ENCODE assay signal across 9 cellular contexts in genomic region chr2:98505991-98506664, GRCh38.
DNase-seq lines count a peak whose midpoint lies in the region; ATAC-seq, FAIRE-seq and TF ChIP-seq lines count a peak whose summit lies in the region.
"Had no signal": no experiment of that assay in that cellular context is flagged by ENCODE, and none has a peak within 500 bp of the region (broad histone marks: within the 10 kb centered on the region; RNA-seq: fewer than 3 reads in every experiment).

No MANE protein-coding gene starts in this region.

- no peak for FAIRE-seq in HTR-8/SVneo (lab: Jason Lieb, UNC)

- ATAC-seq in T-cell (replicated peaks in 1 of 4), result no peak
- ATAC-seq in HG02852 (IDR thresholded peaks at IDR 0.05; ENCODE audit: unreplicated experiment), result no peak

- H3K4me3 Mint-ChIP-seq in T-cell, result peak overlapping the region in 1 of 3 donors; percentile 37

- POLR2A ChIA-PET in T-cell (lab: Charles Lee), result no interaction called here

- peaks cover 91 to 98% (median 96%) of the 10 kb centered on the region in 3 donors for H3K4me1 Mint-ChIP-seq in T-cell

- no peaks in the 10 kb centered on the region for H3K9me3 ChIP-seq in spleen

- TF ChIP-seq POLR2A in spleen (IDR thresholded peaks at IDR 0.05), result no peak

- DNase-seq in HL-60 (ENCODE audit: low read depth in 1 of 2, low spot score in 1 of 2), result peak in 1 of 2 experiments; percentile 37
- DNase-seq in T-cell, result no peak
- DNase-seq in fibroblast of mammary gland (ENCODE audit: low read depth), result peak; percentile 47
- peak; percentile 53 for DNase-seq in spleen
- DNase-seq in HTR-8/SVneo (ENCODE audit: insufficient read length, low spot score), result no peak
- DNase-seq in NCI-H345 (lab: John Stamatoyannopoulos, UW), result no peak
- DNase-seq: dermis blood vessel endothelial cell, NCI-H1694 treated with DMSO at 0.1 percent for 48 hours had no signal

- intact Hi-C loops in spleen (cut with DNase I; ENCODE audit: low total_unique reads), result no loop called here

- no peaks in the 10 kb centered on the region for H3K27me3 Mint-ChIP-seq in T-cell

- H3K36me3 ChIP-seq in spleen, result peaks cover 0 to 9% (median 0%) of the 10 kb centered on the region in 6 donors

- TF ChIP-seq CTCF in HL-60 (IDR thresholded peaks at IDR 0.05; ENCODE audit: insufficient read depth, low read length) (no peak), fibroblast of mammary gland (conservative IDR thresholded peaks at IDR 0.05; ENCODE audit: control insufficient read depth, insufficient read depth, low read depth, low read length) (no peak), spleen (IDR thresholded peaks at IDR 0.05 in 8 of 11, conservative IDR thresholded peaks at IDR 0.05 in 3 of 11) (no peak)

- CTCF ChIA-PET in T-cell (lab: Charles Lee), result interaction anchor here in 1 of 2 donors (0.8 to 1.2 kb wide), 2 partner anchors 22 to 52 kb away, joined by 5 to 7 read pairs; no protein-coding TSS in a partner anchor

- H3K4me1 ChIP-seq in spleen, result peaks cover 33 to 100% (median 72%) of the 10 kb centered on the region in 6 donors

- H3K27ac ChIP-seq in HL-60 (replicated peaks), result peak overlapping the region; percentile 76
- peak overlapping the region; percentile 32 to 95 (median 86) for H3K27ac ChIP-seq in spleen

- H3K9me3 Mint-ChIP-seq in T-cell, result no peaks in the 10 kb centered on the region

- H3K36me3 Mint-ChIP-seq in T-cell, result peaks cover 24% of the 10 kb centered on the region

- WGBS in spleen, 5 donors, result 74 to 83% (median 76%) methylated on average over 6 of the region's 6 CpGs

- H3K4me3 ChIP-seq in HL-60 (replicated peaks; ENCODE audit: insufficient read depth, low read length), result no peak overlapping the region
- H3K4me3 ChIP-seq in fibroblast of mammary gland (ENCODE audit: control insufficient read depth, low read depth, low read length), result no peak overlapping the region
- peak overlapping the region in 1 of 8 donors; percentile 35 for H3K4me3 ChIP-seq in spleen

- H3K27ac Mint-ChIP-seq in T-cell, result peak overlapping the region; percentile 71 to 83

- no peaks in the 10 kb centered on the region for H3K27me3 ChIP-seq in HL-60 (ENCODE audit: insufficient read depth, poor library complexity, severe bottlenecking)
- H3K27me3 ChIP-seq in spleen (replicated peaks in 1 of 7), result no peaks in the 10 kb centered on the region

Comparison
In these comparisons a context has a peak if more than half of its experiments do, and no peak if none do; other contexts are left out.
1. DNase-seq: peak in fibroblast of mammary gland (single experiment) and spleen (single experiment); none in T-cell (0 of 34), HTR-8/SVneo (single experiment) and NCI-H345 (single experiment).